ENCODE assay signal across 1 cellular context in genomic region chr1:209618291-209618690, GRCh38.
TF ChIP-seq lines count a peak whose summit lies in the region.

No MANE protein-coding gene starts in this region.

TF ChIP-seq in IMR-90, 13 proteins besides CTCF, POLR2A, EP300 and RAD21:
- TF ChIP-seq ELK1 (IDR thresholded peaks at IDR 0.05; ENCODE audit: borderline replicate concordance, low read depth, low read length): no peak
- no peak for TF ChIP-seq SMC3 (IDR thresholded peaks at IDR 0.05; ENCODE audit: low read depth, low read length)
- TF ChIP-seq FOS (IDR thresholded peaks at IDR 0.05; ENCODE audit: low read depth, low read length): no peak
- no peak for TF ChIP-seq NFE2L2 (IDR thresholded peaks at IDR 0.05; ENCODE audit: low read depth, low read length)
- no peak for TF ChIP-seq MAZ (IDR thresholded peaks at IDR 0.05; ENCODE audit: borderline replicate concordance, low read depth, low read length)
- no peak for TF ChIP-seq CHD1 (IDR thresholded peaks at IDR 0.05; ENCODE audit: low read depth, low read length)
- no peak for TF ChIP-seq RCOR1 (IDR thresholded peaks at IDR 0.05; ENCODE audit: insufficient replicate concordance, low read length)
- no peak for TF ChIP-seq USF2 (IDR thresholded peaks at IDR 0.05; ENCODE audit: low read depth, low read length)
- TF ChIP-seq CEBPB (IDR thresholded peaks at IDR 0.05; ENCODE audit: low read depth, low read length): no peak
- TF ChIP-seq RFX5 (IDR thresholded peaks at IDR 0.05; ENCODE audit: low read depth, low read length): no peak
- TF ChIP-seq MAFK (IDR thresholded peaks at IDR 0.05; ENCODE audit: low read depth, low read length): no peak
- no peak for TF ChIP-seq BHLHE40 (IDR thresholded peaks at IDR 0.05; ENCODE audit: low read depth, low read length)
- TF ChIP-seq MXI1 (IDR thresholded peaks at IDR 0.05; ENCODE audit: borderline replicate concordance, low read depth, low read length): no peak
